10 cellular contexts compared by ENCODE assay signal in genomic region chr3:157248590-157249425, GRCh38.
DNase-seq lines count a peak whose midpoint lies in the region; ATAC-seq, FAIRE-seq and TF ChIP-seq lines count a peak whose summit lies in the region.
"Had no signal": no experiment of that assay in that cellular context is flagged by ENCODE, and none has a peak within 500 bp of the region (broad histone marks: within the 10 kb centered on the region; RNA-seq: fewer than 3 reads in every experiment).

No MANE protein-coding gene starts in this region.

- ATAC-seq in upper lobe of right lung (peak; percentile 32), GM21737 (IDR thresholded peaks at IDR 0.05; ENCODE audit: unreplicated experiment) (no peak)

- H3K27me3 Mint-ChIP-seq in brain = peaks cover 3% of the 10 kb centered on the region
- H3K27me3 Mint-ChIP-seq in CD14-positive monocyte (ENCODE audit: low read depth in 3 of 3) = peaks cover 0 to 1% (median 1%) of the 10 kb centered on the region in 3 donors

- no peak overlapping the region for H3K27ac ChIP-seq in upper lobe of right lung
- H3K27ac ChIP-seq: VCaP had no signal

- H3K4me1 ChIP-seq in upper lobe of right lung = no peaks in the 10 kb centered on the region

- intact Hi-C loops in upper lobe of right lung (cut with DNase I) = no loop called here
- intact Hi-C loops in CD14-positive monocyte (cut with micrococcal nuclease) = no loop called here

- TF ChIP-seq CTCF in brain (conservative IDR thresholded peaks at IDR 0.05) = no peak
- TF ChIP-seq CTCF in upper lobe of right lung (IDR thresholded peaks at IDR 0.05) = no peak
- no peak for TF ChIP-seq CTCF in CD14-positive monocyte (IDR thresholded peaks at IDR 0.05)

- H3K27ac Mint-ChIP-seq in brain = peak overlapping the region; percentile 20 to 93 (median 67)
- no peak overlapping the region for H3K27ac Mint-ChIP-seq in CD14-positive monocyte

- H3K4me3 Mint-ChIP-seq in brain (peak overlapping the region in 3 of 5 experiments; percentile 5 to 49 (median 9)), CD14-positive monocyte (no peak overlapping the region)

- no peaks in the 10 kb centered on the region for H3K36me3 Mint-ChIP-seq in brain
- no peaks in the 10 kb centered on the region for H3K36me3 Mint-ChIP-seq in CD14-positive monocyte

- H3K9me3 ChIP-seq in upper lobe of right lung = no peaks in the 10 kb centered on the region

- peak; percentile 98 for FAIRE-seq in islet of Langerhans (lab: Jason Lieb, UNC)

- H3K27me3 ChIP-seq in upper lobe of right lung = no peaks in the 10 kb centered on the region

- H3K4me1 Mint-ChIP-seq in brain (peaks cover 27% of the 10 kb centered on the region), CD14-positive monocyte (peaks cover 11% of the 10 kb centered on the region)

- no peaks in the 10 kb centered on the region for H3K36me3 ChIP-seq in upper lobe of right lung

- peak; percentile 94 for DNase-seq in A172 (ENCODE audit: low spot score)
- peak; percentile 60 to 68 for DNase-seq in Kasumi-1 (lab: John Stamatoyannopoulos, UW)
- no peak for DNase-seq in upper lobe of right lung
- no peak for DNase-seq in NCI-H2029 treated with DMSO at 0.1 percent for 48 hours (lab: John Stamatoyannopoulos, UW)
- DNase-seq in CD14-positive monocyte (ENCODE audit: low spot score) = no peak
- DNase-seq: DND-41 had no signal

- H3K9me3 Mint-ChIP-seq in brain = peaks cover 0 to 8% (median 0%) of the 10 kb centered on the region in 5 experiments
- no peaks in the 10 kb centered on the region for H3K9me3 Mint-ChIP-seq in CD14-positive monocyte

- no peak overlapping the region for H3K4me3 ChIP-seq in upper lobe of right lung

Comparison
In these comparisons a context has a peak if more than half of its experiments do, and no peak if none do; other contexts are left out.
1. DNase-seq: peak in A172 (single experiment) and Kasumi-1 (2 of 2); none in upper lobe of right lung (single experiment), NCI-H2029 treated with DMSO at 0.1 percent for 48 hours (single experiment) and CD14-positive monocyte (single experiment).
2. H3K27ac Mint-ChIP-seq: peak in brain (5 of 5); none in CD14-positive monocyte (0 of 7).
3. H3K4me3 Mint-ChIP-seq: peak in brain (3 of 5); none in CD14-positive monocyte (0 of 2).